8 cellular contexts compared by ENCODE assay signal in genomic region chr5:68215888-68216736, GRCh38. TPM values are rescaled to one million over a fixed set of nuclear protein-coding genes. Genes with fewer than 3 reads are reported as not detected.
DNase-seq lines count a peak whose midpoint lies in the region; ATAC-seq and TF ChIP-seq lines count a peak whose summit lies in the region.

No MANE protein-coding gene starts in this region.

- peaks cover 17 to 29% of the 10 kb centered on the region in 2 experiments for H3K79me1 ChIP-seq in IMR-90 (ENCODE audit: low read depth in 1 of 2, low read length in 2 of 2)

- peak overlapping the region; percentile 53 for H3K4ac ChIP-seq in IMR-90 (ENCODE audit: low read depth, low read length)

- H3K9me3 Mint-ChIP-seq in activated naive CD4-positive, alpha-beta T cell treated with anti-CD3 and anti-CD28 coated beads for 36 hours, result peaks cover 15% of the 10 kb centered on the region

- peak overlapping the region; percentile 87 for H3K14ac ChIP-seq in IMR-90 (replicated peaks; ENCODE audit: low read depth, low read length)

- H3K23ac ChIP-seq in IMR-90 (ENCODE audit: low read depth, low read length), result peak overlapping the region; percentile 96

- no peak for TF ChIP-seq RAD21 in IMR-90 (IDR thresholded peaks at IDR 0.05; ENCODE audit: low read length)

- H3K56ac ChIP-seq in IMR-90 (ENCODE audit: extremely low read depth, insufficient read depth, low read length), result peak overlapping the region; percentile 63; the same call in 1 of the 2 replicates

- H2BK20ac ChIP-seq in IMR-90 (ENCODE audit: low read depth, low read length), result no peak overlapping the region

- H3K4me1 Mint-ChIP-seq in activated naive CD4-positive, alpha-beta T cell treated with anti-CD3 and anti-CD28 coated beads for 36 hours (ENCODE audit: low read depth), result peaks cover 44% of the 10 kb centered on the region

- H4K91ac ChIP-seq in IMR-90 (ENCODE audit: insufficient read depth, low read depth, low read length), result peak overlapping the region; percentile 24; the same call in 1 of the 2 replicates

- peaks cover 2% of the 10 kb centered on the region; the same call in 1 of the 2 replicates for H3K4me1 ChIP-seq in IMR-90 (ENCODE audit: control insufficient read depth, insufficient read depth, low read length)
- H3K4me1 ChIP-seq in heart right ventricle, result peaks cover 2 to 47% (median 36%) of the 10 kb centered on the region in 9 donors

- peak overlapping the region; percentile 74 for H2BK5ac ChIP-seq in IMR-90 (ENCODE audit: low read depth, low read length, poor library complexity, severe bottlenecking)

- in situ Hi-C loops in IMR-90 (cut with MboI; ENCODE audit: low sequenced_read_pairs), result no loop called here
- in situ Hi-C loops in SK-MEL-5 (cut with HindIII; ENCODE audit: low pct_unique_long_range_greater_than_20kb, low sequenced_read_pairs), result no loop called here

- peak; percentile 52 for ATAC-seq in GM21528 (IDR thresholded peaks at IDR 0.05; ENCODE audit: low FRiP score, unreplicated experiment)
- peak; percentile 55 for ATAC-seq in IMR-90 (ENCODE audit: low read depth)
- ATAC-seq in heart right ventricle, result peak; percentile 37 to 74 (median 46)

- no peaks in the 10 kb centered on the region for H3K9me1 ChIP-seq in IMR-90 (ENCODE audit: insufficient read depth, low read length)

- H3K4me3 Mint-ChIP-seq in activated naive CD4-positive, alpha-beta T cell treated with anti-CD3 and anti-CD28 coated beads for 36 hours, result peak overlapping the region; percentile 91

- peak overlapping the region; percentile 84 for H3K9ac ChIP-seq in IMR-90 (ENCODE audit: low read depth, low read length)

- dilution Hi-C loops in IMR-90 (cut with HindIII; ENCODE audit: low sequenced_read_pairs, unreplicated experiment), result no loop called here

- intact Hi-C loops in IMR-90 (cut with micrococcal nuclease), result loop anchor here (2.0 to 10.0 kb wide), 5 partner anchors 36 to 241 kb away; no protein-coding TSS in a partner anchor
- intact Hi-C loops in activated naive CD4-positive, alpha-beta T cell treated with anti-CD3 and anti-CD28 coated beads for 36 hours (cut with micrococcal nuclease), result loop anchor here (1.0 to 2.0 kb wide), 5 partner anchors 23 to 218 kb away; no protein-coding TSS in a partner anchor
- intact Hi-C loops in heart right ventricle (cut with DNase I), result loop anchor here in 6 of 10 donors (1.0 to 10.0 kb wide), 9 partner anchors 23 to 721 kb away; no protein-coding TSS in a partner anchor

- H3K27ac ChIP-seq in IMR-90 (ENCODE audit: insufficient read depth, low read length) (peak overlapping the region; percentile 87), heart right ventricle (peak overlapping the region; percentile 97 to 100 (median 99))

- H3K27me3 Mint-ChIP-seq in activated naive CD4-positive, alpha-beta T cell treated with anti-CD3 and anti-CD28 coated beads for 36 hours (ENCODE audit: low read depth), result no peaks in the 10 kb centered on the region

- no peak for TF ChIP-seq POLR2A in IMR-90 (IDR thresholded peaks at IDR 0.05; ENCODE audit: low read depth, low read length)

- H4K8ac ChIP-seq in IMR-90 (ENCODE audit: low read depth in 2 of 2, low read length in 2 of 2), result peak overlapping the region in 1 of 2 experiments; percentile 31; a peak in 1 of 4 replicates

- POLR2A ChIA-PET in IMR-90 (lab: Charles Lee; ENCODE audit: unreplicated experiment), result no interaction called here

- H2AK5ac ChIP-seq in IMR-90 (ENCODE audit: low read depth, low read length), result no peak overlapping the region

- peak overlapping the region; percentile 94 for H2AK9ac ChIP-seq in IMR-90 (replicated peaks; ENCODE audit: low read depth, low read length, poor library complexity)

- no peaks in the 10 kb centered on the region for H3K36me3 ChIP-seq in IMR-90 (ENCODE audit: control insufficient read depth, insufficient read depth, low read length)
- peaks cover 0 to 12% (median 0%) of the 10 kb centered on the region in 9 donors for H3K36me3 ChIP-seq in heart right ventricle

- peaks cover 12% of the 10 kb centered on the region; the same call in 1 of the 2 replicates for H4K20me1 ChIP-seq in IMR-90 (ENCODE audit: insufficient read depth, low read length)

- H3K27me3 ChIP-seq in IMR-90 (ENCODE audit: control insufficient read depth, insufficient read depth, low read length), result no peaks in the 10 kb centered on the region
- no peaks in the 10 kb centered on the region for H3K27me3 ChIP-seq in heart right ventricle

- no peaks in the 10 kb centered on the region for H3K9me3 ChIP-seq in IMR-90 (ENCODE audit: control insufficient read depth, insufficient read depth, low read length)
- H3K9me3 ChIP-seq in heart right ventricle, result peaks cover 0 to 9% (median 4%) of the 10 kb centered on the region in 11 donors

- H2BK120ac ChIP-seq in IMR-90 (ENCODE audit: low read depth, low read length), result peak overlapping the region; percentile 27

- DNase-seq in DMS53 treated with DMSO at 0.1 percent for 48 hours (lab: John Stamatoyannopoulos, UW; ENCODE audit: unreplicated experiment) (peak; percentile 78), IMR-90 (peak; percentile 48), SK-MEL-5 (ENCODE audit: low read depth, low spot score) (peak; percentile 40), heart right ventricle (peak; percentile 51 to 60), retinal pigment epithelial cell (ENCODE audit: low read depth) (no peak), NCI-H2196 (lab: John Stamatoyannopoulos, UW; ENCODE audit: unreplicated experiment) (no peak)
- peak; percentile 64 for DNase-seq in activated naive CD4-positive, alpha-beta T cell treated with anti-CD3 and anti-CD28 coated beads for 36 hours

- 4% methylated on average over 22 of the region's 80 CpGs; no CpG with 5 or more reads in 1 of the 2 experiments for WGBS in IMR-90 (ENCODE audit: extremely low coverage in 2 of 2, insufficient read length in 1 of 2), 2 experiments
- 0% methylated on average over 58 to 80 of the region's 80 CpGs for WGBS in heart right ventricle, 2 donors

- CTCF ChIA-PET in IMR-90 (lab: Yijun Ruan, JAX), result interaction anchor here (0.6 to 1.7 kb wide), 5 partner anchors 17 to 209 kb away, joined by 3 to 4 read pairs (median 3); no protein-coding TSS in a partner anchor
- CTCF ChIA-PET in activated naive CD4-positive, alpha-beta T cell treated with anti-CD3 and anti-CD28 coated beads for 36 hours (lab: Charles Lee), result interaction anchor here (0.8 to 1.5 kb wide), 8 partner anchors 8 to 55 kb away, joined by 3 to 5 read pairs (median 4); no protein-coding TSS in a partner anchor

- H3K4me3 ChIP-seq in IMR-90 (ENCODE audit: insufficient read depth, low read depth, low read length) (peak overlapping the region; percentile 83), heart right ventricle (peak overlapping the region; percentile 80 to 99 (median 96)), retinal pigment epithelial cell (ENCODE audit: low read length) (peak overlapping the region; percentile 76)

- peak overlapping the region; percentile 96 for H2AFZ ChIP-seq in IMR-90 (replicated peaks; ENCODE audit: low read length, poor library complexity)

- no peak for TF ChIP-seq CTCF in IMR-90 (conservative IDR thresholded peaks at IDR 0.05; ENCODE audit: low read depth, low read length)
- no peak for TF ChIP-seq CTCF in heart right ventricle (IDR thresholded peaks at IDR 0.05)
- no peak for TF ChIP-seq CTCF in retinal pigment epithelial cell (conservative IDR thresholded peaks at IDR 0.05; ENCODE audit: low read depth, low read length)

- H3K18ac ChIP-seq in IMR-90 (ENCODE audit: low read depth, low read length), result peak overlapping the region; percentile 28; the same call in 1 of the 2 replicates

- H2BK15ac ChIP-seq in IMR-90 (ENCODE audit: low read depth, low read length), result no peak overlapping the region

- peaks cover 12% of the 10 kb centered on the region for H3K36me3 Mint-ChIP-seq in activated naive CD4-positive, alpha-beta T cell treated with anti-CD3 and anti-CD28 coated beads for 36 hours (ENCODE audit: low read depth)

- H4K5ac ChIP-seq in IMR-90 (ENCODE audit: low read depth, low read length), result peak overlapping the region; percentile 13; the same call in 1 of the 2 replicates

- no TSS peak for BruUV-seq in IMR-90 (replicated peaks; lab: Mats Ljungman, UMichigan)

- H3K27ac Mint-ChIP-seq in activated naive CD4-positive, alpha-beta T cell treated with anti-CD3 and anti-CD28 coated beads for 36 hours, result peak overlapping the region; percentile 85

- peak overlapping the region; percentile 97 for H3K4me2 ChIP-seq in IMR-90 (ENCODE audit: low read depth, low read length)

TF ChIP-seq in IMR-90, 13 proteins besides CTCF, POLR2A, EP300 and RAD21:
- TF ChIP-seq MAFK (IDR thresholded peaks at IDR 0.05; ENCODE audit: low read depth, low read length) (no peak), MXI1 (IDR thresholded peaks at IDR 0.05; ENCODE audit: borderline replicate concordance, low read depth, low read length) (peak; percentile 4; the same call in 1 of the 2 replicates), CHD1 (IDR thresholded peaks at IDR 0.05; ENCODE audit: low read depth, low read length) (no peak), CEBPB (IDR thresholded peaks at IDR 0.05; ENCODE audit: low read depth, low read length) (no peak)

RNA-seq across cellular contexts. Expression of gene PIK3R1, which starts 0.6 kb away (rescaled TPM):
- total RNA-seq in IMR-90 (2012; rRNA removed), result 9.3 and 13.6 TPM in 2 replicates
- 2.4 and 2.6 TPM in 2 replicates for polyA plus RNA-seq in IMR-90 (2012; rRNA removed)
- polyA plus RNA-seq in IMR-90 (2012; cell fraction: cytosol; rRNA removed), result 0.45 and 0.77 TPM in 2 replicates
- polyA plus RNA-seq in IMR-90 (2012; cell fraction: nucleus; rRNA removed; ENCODE audit: low replicate concordance), result 0.92 and 4.4 TPM in 2 replicates
- total RNA-seq in SK-MEL-5 (2014; rRNA removed; shearing (Covaris generic)), result 60.0 and 64.6 TPM in 2 replicates
- polyA plus RNA-seq in SK-MEL-5 (2015; cell fraction: cytosol; rRNA removed), result 17.5 and 22.0 TPM in 2 replicates
- 36.6 and 58.0 TPM in 2 replicates for polyA plus RNA-seq in SK-MEL-5 (2015; cell fraction: nucleus; rRNA removed)
- 10 to 100 TPM; 28.5 to 31.4 TPM for total RNA-seq in activated naive CD4-positive, alpha-beta T cell treated with anti-CD3 and anti-CD28 coated beads for 36 hours
- total RNA-seq in heart right ventricle, result 100 to 1,000 TPM in 8 of 10 donors, 10 to 100 TPM in 2; 45.6 to 269 (median 148) TPM
- 10 to 100 TPM; 12.2 to 22.3 TPM for polyA plus RNA-seq in heart right ventricle

Comparison
In these comparisons a context has a peak if more than half of its experiments do, and no peak if none do; other contexts are left out.
1. DNase-seq: peak in DMS53 treated with DMSO at 0.1 percent for 48 hours (single experiment), IMR-90 (single experiment), SK-MEL-5 (single experiment), activated naive CD4-positive, alpha-beta T cell treated with anti-CD3 and anti-CD28 coated beads for 36 hours (single experiment) and heart right ventricle (2 of 2); none in retinal pigment epithelial cell (single experiment) and NCI-H2196 (single experiment).
2. Peak in every context shown above with its lines, with median percentiles within 50 percentile points of each other: ATAC-seq and H3K4me3 ChIP-seq.